Comparison of ENCODE assay signal across 10 cellular contexts in the genomic region with DNA sequence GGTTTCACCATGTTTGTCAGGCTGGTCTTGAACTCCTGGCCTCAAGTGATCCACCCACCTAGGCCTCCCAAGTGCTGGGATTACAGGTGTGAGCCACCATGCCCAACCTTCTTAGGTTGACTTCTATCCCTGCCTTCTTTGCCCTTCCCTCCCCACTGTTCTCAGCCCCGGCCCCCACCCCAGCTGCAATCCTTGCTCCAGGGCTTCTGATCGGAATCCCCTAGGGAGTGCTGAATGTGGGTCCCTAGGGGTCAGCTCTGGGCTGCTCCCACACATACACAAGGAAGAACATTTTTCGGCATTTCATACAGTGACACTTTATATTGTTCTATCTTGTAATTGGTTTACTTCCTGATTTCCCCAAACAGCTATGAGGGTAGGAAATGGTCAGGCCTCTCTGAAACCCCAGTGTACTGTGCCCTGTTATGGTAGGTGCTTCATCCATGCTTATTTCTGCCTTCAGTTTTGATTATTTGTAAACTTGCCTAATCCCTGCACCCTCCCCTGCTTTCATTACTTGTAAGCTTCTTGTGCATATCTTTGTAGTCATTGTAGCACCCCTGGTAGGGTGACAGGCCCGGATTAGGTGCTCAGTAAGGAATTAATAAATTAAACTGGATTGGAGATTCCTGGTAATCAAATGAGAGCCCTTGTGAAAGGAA. TPM values are rescaled to one million over a fixed set of nuclear protein-coding genes. Genes with fewer than 3 reads are reported as not detected.
DNase-seq lines count a peak whose midpoint lies in the region; ATAC-seq and TF ChIP-seq lines count a peak whose summit lies in the region.
"Had no signal": no experiment of that assay in that cellular context is flagged by ENCODE, and none has a peak within 500 bp of the region (broad histone marks: within the 10 kb centered on the region; RNA-seq: fewer than 3 reads in every experiment).

No MANE protein-coding gene starts in this region.

- peak overlapping the region; percentile 38; the same call in 1 of the 2 replicates for H3K4me2 ChIP-seq in OCI-LY7 (ENCODE audit: low read length)

- no peaks in the 10 kb centered on the region for H3K9me3 Mint-ChIP-seq in Caco-2 (ENCODE audit: unreplicated experiment)
- H3K9me3 Mint-ChIP-seq: activated CD4-positive, alpha-beta T cell treated with anti-CD3 and anti-CD28 coated beads, Interleukin-2, amount 10 ng/mL, durations not matched to agents 7 days and 5 days; activated naive CD4-positive, alpha-beta T cell treated with anti-CD3 and anti-CD28 coated beads, Interleukin-2, amount 50 U/mL, for 24 hours had no signal

- no peak overlapping the region for H3K27ac ChIP-seq in OCI-LY7 (ENCODE audit: low read depth, low read length, poor library complexity, severe bottlenecking)
- H3K27ac ChIP-seq in esophagus muscularis mucosa (replicated peaks in 1 of 4) = peak overlapping the region; percentile 69 to 74 (median 72)
- peak overlapping the region; percentile 72 to 78 for H3K27ac ChIP-seq in prostate gland

- no peak overlapping the region for H3K4me3 ChIP-seq in Caco-2 (ENCODE audit: low read depth, low read length)
- H3K4me3 ChIP-seq in OCI-LY7 (ENCODE audit: low read depth, low read length, poor library complexity, severe bottlenecking) = no peak overlapping the region
- no peak overlapping the region for H3K4me3 ChIP-seq in esophagus muscularis mucosa
- H3K4me3 ChIP-seq in prostate gland = no peak overlapping the region

- H4K20me1 ChIP-seq in OCI-LY7 (ENCODE audit: insufficient read depth, low read length) = no peaks in the 10 kb centered on the region

- H3K36me3 Mint-ChIP-seq in Caco-2 (ENCODE audit: insufficient read depth, unreplicated experiment) = no peaks in the 10 kb centered on the region
- H3K36me3 Mint-ChIP-seq: activated naive CD4-positive, alpha-beta T cell treated with anti-CD3 and anti-CD28 coated beads, Interleukin-2, amount 50 U/mL, for 24 hours had no signal

- peaks cover 44% of the 10 kb centered on the region for H3K4me1 Mint-ChIP-seq in Caco-2 (ENCODE audit: low read depth, unreplicated experiment)
- H3K4me1 Mint-ChIP-seq: activated CD4-positive, alpha-beta T cell treated with anti-CD3 and anti-CD28 coated beads, Interleukin-2, amount 10 ng/mL, durations not matched to agents 7 days and 5 days had no signal

- H3K36me3 ChIP-seq in Caco-2 (ENCODE audit: control insufficient read depth, insufficient read depth, low read length) (no peaks in the 10 kb centered on the region; the same call in 1 of the 2 replicates), OCI-LY7 (ENCODE audit: insufficient read depth, low read length) (no peaks in the 10 kb centered on the region), esophagus muscularis mucosa (no peaks in the 10 kb centered on the region), prostate gland (no peaks in the 10 kb centered on the region)

- WGBS in esophagus muscularis mucosa = 61% methylated on average over 4 of the region's 4 CpGs
- 49% methylated on average over 4 of the region's 4 CpGs for WGBS in prostate gland

- H3K27me3 ChIP-seq in Caco-2 (replicated peaks; ENCODE audit: control insufficient read depth, insufficient read depth, low read length) = no peaks in the 10 kb centered on the region
- H3K27me3 ChIP-seq in esophagus muscularis mucosa = no peaks in the 10 kb centered on the region
- no peaks in the 10 kb centered on the region for H3K27me3 ChIP-seq in prostate gland (replicated peaks; ENCODE audit: insufficient read depth)

- H3K9me2 ChIP-seq in OCI-LY7 (ENCODE audit: insufficient read depth, low read length) = no peaks in the 10 kb centered on the region

- intact Hi-C loops in Caco-2 (cut with micrococcal nuclease; ENCODE audit: unreplicated experiment) = loop anchor here (1.0 to 5.0 kb wide), 10 partner anchors 17 to 296 kb away; a partner anchor contains a TSS
- intact Hi-C loops in OCI-LY7 (cut with micrococcal nuclease; ENCODE audit: unreplicated experiment) = loop anchor here (1.0 kb wide), 4 partner anchors 114 to 296 kb away; no protein-coding TSS in a partner anchor
- intact Hi-C loops in esophagus muscularis mucosa (cut with DNase I) = loop anchor here (2.0 to 5.0 kb wide), 5 partner anchors 75 to 297 kb away; a partner anchor contains a TSS
- intact Hi-C loops in prostate gland (cut with DNase I) = loop anchor here (2.0 to 5.0 kb wide), 3 partner anchors 119 to 289 kb away; a partner anchor contains a TSS

- no peak overlapping the region for H3K4me3 Mint-ChIP-seq in Caco-2 (ENCODE audit: unreplicated experiment)
- H3K4me3 Mint-ChIP-seq: activated CD4-positive, alpha-beta T cell treated with anti-CD3 and anti-CD28 coated beads, Interleukin-2, amount 10 ng/mL, durations not matched to agents 7 days and 5 days; activated naive CD4-positive, alpha-beta T cell treated with anti-CD3 and anti-CD28 coated beads, Interleukin-2, amount 50 U/mL, for 24 hours had no signal

- H3K4me1 ChIP-seq in Caco-2 (peaks cover 57% of the 10 kb centered on the region), OCI-LY7 (ENCODE audit: insufficient read depth, low read length, poor library complexity, severe bottlenecking) (peaks cover 53% of the 10 kb centered on the region), esophagus muscularis mucosa (peaks cover 46 to 57% (median 51%) of the 10 kb centered on the region in 4 donors), prostate gland (replicated peaks) (peaks cover 22% of the 10 kb centered on the region)

- BruUV-seq in Caco-2 (replicated peaks; lab: Mats Ljungman, UMichigan) (no TSS peak), OCI-LY7 (replicated peaks; lab: Mats Ljungman, UMichigan) (no TSS peak)

- TF ChIP-seq POLR2A in esophagus muscularis mucosa (IDR thresholded peaks at IDR 0.05; ENCODE audit: low read depth) (no peak), prostate gland (IDR thresholded peaks at IDR 0.05) (no peak)

- CTCF ChIA-PET in Caco-2 (lab: Charles Lee) = interaction anchor here (0.7 to 1.8 kb wide), 13 partner anchors 35 to 297 kb away, joined by 3 to 11 read pairs (median 4); a partner anchor contains a TSS
- CTCF ChIA-PET in OCI-LY7 (lab: Charles Lee; ENCODE audit: unreplicated experiment) = interaction anchor here (0.6 to 1.8 kb wide), 5 partner anchors 110 to 304 kb away, joined by 3 to 5 read pairs (median 4); a partner anchor contains a TSS

- H3K27ac Mint-ChIP-seq in Caco-2 (ENCODE audit: unreplicated experiment) = peak overlapping the region; percentile 48
- H3K27ac Mint-ChIP-seq: activated naive CD4-positive, alpha-beta T cell treated with anti-CD3 and anti-CD28 coated beads, Interleukin-2, amount 50 U/mL, for 24 hours had no signal

- TF ChIP-seq CTCF in Caco-2 (IDR thresholded peaks at IDR 0.05; ENCODE audit: insufficient read depth in 1 of 2, low read depth in 1 of 2, low read length in 1 of 2, severe bottlenecking in 1 of 2, unreplicated experiment in 1 of 2) = no peak
- TF ChIP-seq CTCF in OCI-LY7 (conservative IDR thresholded peaks at IDR 0.05; ENCODE audit: low read length) = no peak
- no peak for TF ChIP-seq CTCF in esophagus muscularis mucosa (IDR thresholded peaks at IDR 0.05)
- no peak for TF ChIP-seq CTCF in prostate gland (IDR thresholded peaks at IDR 0.05)

- peak overlapping the region; percentile 74 for H2AFZ ChIP-seq in OCI-LY7 (ENCODE audit: low read length)

- ATAC-seq in HG02588 (IDR thresholded peaks at IDR 0.05; ENCODE audit: unreplicated experiment) = no peak
- no peak for ATAC-seq in GM21825 (IDR thresholded peaks at IDR 0.05; ENCODE audit: unreplicated experiment)

- peaks cover 6% of the 10 kb centered on the region; the same call in 1 of the 2 replicates for H3K79me2 ChIP-seq in OCI-LY7 (ENCODE audit: insufficient read depth, low read depth, low read length)

- no peaks in the 10 kb centered on the region for H3K27me3 Mint-ChIP-seq in Caco-2 (ENCODE audit: insufficient read depth, unreplicated experiment)
- H3K27me3 Mint-ChIP-seq: activated CD4-positive, alpha-beta T cell treated with anti-CD3 and anti-CD28 coated beads, Interleukin-2, amount 10 ng/mL, durations not matched to agents 7 days and 5 days; activated naive CD4-positive, alpha-beta T cell treated with anti-CD3 and anti-CD28 coated beads, Interleukin-2, amount 50 U/mL, for 24 hours had no signal

- DNase-seq in Caco-2 (no peak), OCI-LY7 (ENCODE audit: low spot score) (no peak), esophagus muscularis mucosa (ENCODE audit: extremely low spot score) (no peak), prostate gland (ENCODE audit: low spot score) (no peak), midbrain (lab: John Stamatoyannopoulos, UW) (no peak), Ammon's horn (ENCODE audit: low spot score) (no peak)

- no peaks in the 10 kb centered on the region for H3K9me3 ChIP-seq in Caco-2
- H3K9me3 ChIP-seq in OCI-LY7 (ENCODE audit: low read length) = no peaks in the 10 kb centered on the region
- H3K9me3 ChIP-seq in esophagus muscularis mucosa = no peaks in the 10 kb centered on the region
- no peaks in the 10 kb centered on the region for H3K9me3 ChIP-seq in prostate gland

- POLR2A ChIA-PET in Caco-2 (lab: Charles Lee) = interaction anchor here (1.0 to 1.1 kb wide), 2 partner anchors 119 to 123 kb away, joined by 4 to 5 read pairs; a partner anchor contains a TSS
- POLR2A ChIA-PET in OCI-LY7 (lab: Charles Lee) = interaction anchor here (0.5 to 2.7 kb wide), 8 partner anchors 7 to 325 kb away, joined by 3 to 9 read pairs (median 4); no protein-coding TSS in a partner anchor

- no peak for TF ChIP-seq EP300 in esophagus muscularis mucosa (IDR thresholded peaks at IDR 0.05)

RNA-seq across cellular contexts. Expression of a gene that starts 5.8 kb away (rescaled TPM):
- total RNA-seq in Caco-2 (2022) (261 and 276 TPM in 2 replicates), OCI-LY7 (2022) (302 and 306 TPM in 2 replicates), esophagus muscularis mucosa (100 to 1,000 TPM in 3 of 4 donors, 10 to 100 TPM in 1; 95.1 to 192 (median 164) TPM), prostate gland (100 to 1,000 TPM; 168 to 324 TPM)
- 182 and 221 TPM in 2 replicates for total RNA-seq in OCI-LY7 (2014; rRNA removed; shearing (Covaris generic))

RNA-seq across cellular contexts. Expression of a gene that starts 38.1 kb away (rescaled TPM):
- total RNA-seq in Caco-2 (2022) (73.7 and 88.5 TPM in 2 replicates), OCI-LY7 (2022) (0.89 and 1.3 TPM in 2 replicates), esophagus muscularis mucosa (100 to 1,000 TPM in 1 of 4 donors, 10 to 100 TPM in 3; 59.0 to 136 (median 85.6) TPM), prostate gland (100 to 1,000 TPM; 151 to 232 TPM)
- 0.41 and 0.44 TPM in 2 replicates for total RNA-seq in OCI-LY7 (2014; rRNA removed; shearing (Covaris generic))

Comparison
In these comparisons a context has a peak if more than half of its experiments do, and no peak if none do; other contexts are left out.
1. RNA of a gene that starts 38.1 kb away (total RNA-seq): 151 to 232 TPM in prostate gland, 59.0 to 136 TPM in esophagus muscularis mucosa and 73.7 to 88.5 TPM in Caco-2; 0.41 to 1.3 TPM in OCI-LY7; every median in the first group is over 10 times any median in the second.